19 cellular contexts compared by ENCODE assay signal in the genomic region with DNA sequence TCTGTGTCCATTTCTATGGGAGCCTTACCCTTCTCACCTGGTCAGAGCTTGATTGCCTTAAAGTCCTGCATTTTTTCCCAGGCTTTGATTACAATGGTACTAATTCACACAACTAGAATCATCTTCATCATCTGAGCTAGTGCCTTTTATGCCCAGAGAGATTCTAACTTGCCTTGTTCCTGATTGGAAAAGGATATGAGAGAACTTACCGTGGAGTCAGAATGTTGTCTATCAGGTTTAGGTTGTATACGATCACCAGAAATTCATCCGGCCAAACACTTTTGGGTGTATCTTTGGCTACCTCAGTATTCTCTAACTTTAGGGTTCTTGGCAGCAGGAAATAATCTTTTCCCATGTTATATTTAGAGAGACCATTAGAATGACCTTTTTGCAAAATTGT.
DNase-seq lines count a peak whose midpoint lies in the region; ATAC-seq lines count a peak whose summit lies in the region.
"Had no signal": no experiment of that assay in that cellular context is flagged by ENCODE, and none has a peak within 500 bp of the region (broad histone marks: within the 10 kb centered on the region; RNA-seq: fewer than 3 reads in every experiment).

No MANE protein-coding gene starts in this region.

- H2BK12ac ChIP-seq in trophoblast cell (ENCODE audit: low read length): no peak overlapping the region
- H2BK12ac ChIP-seq in neuronal stem cell (ENCODE audit: low read length): no peak overlapping the region

- no peaks in the 10 kb centered on the region for H4K20me1 ChIP-seq in Karpas-422 (ENCODE audit: insufficient read depth, low read depth, low read length)
- H4K20me1 ChIP-seq: BLaER1 treated with 17β-estradiol and CSF1 and Interleukin-3, amounts not matched to agents 10 nM and 100 nM had no signal

- H3K18ac ChIP-seq in trophoblast cell (ENCODE audit: low read length) (no peak overlapping the region), neuronal stem cell (ENCODE audit: low read length) (no peak overlapping the region)

- intact Hi-C loops in aorta (cut with DNase I): no loop called here

- WGBS in trophoblast cell (ENCODE audit: extremely low coverage, insufficient coverage, insufficient read length): no CpG with 5 or more reads among the region's 3 CpGs
- 78 to 80% methylated on average over 3 of the region's 3 CpGs for WGBS in aorta, 2 donors
- no CpG with 5 or more reads among the region's 3 CpGs for WGBS in neuronal stem cell (ENCODE audit: extremely low coverage in 2 of 2, insufficient read length in 2 of 2, insufficient replicate concordance in 1 of 2), 2 donors

- no peak overlapping the region for H4K12ac ChIP-seq in trophoblast cell (ENCODE audit: low read depth, low read length)

- H3K9me3 ChIP-seq in Karpas-422 (ENCODE audit: low read length) (no peaks in the 10 kb centered on the region), trophoblast cell (ENCODE audit: insufficient read depth, low read depth, low read length) (no peaks in the 10 kb centered on the region), aorta (ENCODE audit: control insufficient read depth, low read length) (no peaks in the 10 kb centered on the region), neuronal stem cell (replicated peaks in 1 of 2; ENCODE audit: control insufficient read depth in 2 of 2, insufficient read depth in 1 of 2, low read depth in 1 of 2, low read length in 2 of 2) (peaks cover 0 to 12% of the 10 kb centered on the region in 2 donors)

- H2BK5ac ChIP-seq in trophoblast cell (ENCODE audit: low read depth, low read length, poor library complexity) (no peak overlapping the region), neuronal stem cell (ENCODE audit: low read length) (no peak overlapping the region)

- H3K4me1 ChIP-seq in Karpas-422 (ENCODE audit: low read length) (peaks cover 65% of the 10 kb centered on the region), trophoblast cell (ENCODE audit: control insufficient read depth in 1 of 2, insufficient read depth in 2 of 2, low read length in 2 of 2) (peaks cover 3 to 18% of the 10 kb centered on the region in 2 experiments), aorta (ENCODE audit: control insufficient read depth in 1 of 2, insufficient read depth in 2 of 2, low read length in 2 of 2) (peaks cover 14 to 15% of the 10 kb centered on the region in 2 donors), neuronal stem cell (ENCODE audit: control insufficient read depth in 2 of 2, insufficient read depth in 1 of 2, low read depth in 1 of 2, low read length in 2 of 2) (peaks cover 0 to 5% of the 10 kb centered on the region in 2 donors)

- H3K4me2 ChIP-seq in Karpas-422 (ENCODE audit: low read depth, low read length, poor library complexity, severe bottlenecking) (no peak overlapping the region), trophoblast cell (ENCODE audit: low read length) (no peak overlapping the region), neuronal stem cell (ENCODE audit: insufficient read depth, low read length, poor library complexity, severe bottlenecking) (no peak overlapping the region)
- H3K4me2 ChIP-seq: BLaER1 treated with 17β-estradiol and CSF1 and Interleukin-3, amounts not matched to agents 10 nM and 100 nM had no signal

- H4K91ac ChIP-seq in trophoblast cell (ENCODE audit: low read depth, low read length) (no peak overlapping the region), neuronal stem cell (ENCODE audit: low read depth, low read length, poor library complexity) (no peak overlapping the region)

- H4K8ac ChIP-seq in trophoblast cell (ENCODE audit: low read depth, low read length) (no peak overlapping the region), neuronal stem cell (ENCODE audit: low read depth, low read length) (no peak overlapping the region)

- H3K36me3 ChIP-seq in Karpas-422 (ENCODE audit: insufficient read depth, low read length) (peaks cover 6% of the 10 kb centered on the region; the same call in 1 of the 2 replicates), trophoblast cell (ENCODE audit: control insufficient read depth in 1 of 2, insufficient read depth in 2 of 2, low read length in 2 of 2) (peaks cover 2 to 3% of the 10 kb centered on the region in 2 experiments), aorta (ENCODE audit: control insufficient read depth in 1 of 2, insufficient read depth in 2 of 2, low read length in 1 of 2) (no peaks in the 10 kb centered on the region), neuronal stem cell (replicated peaks in 1 of 2; ENCODE audit: control insufficient read depth in 2 of 2, insufficient read depth in 2 of 2, low read length in 2 of 2) (peaks cover 5 to 41% of the 10 kb centered on the region in 2 donors)

- peak; percentile 53 for ATAC-seq in esophagus mucosa
- no peak for ATAC-seq in aorta (ENCODE audit: low FRiP score)
- ATAC-seq: PC-3, SK-N-SH treated with all-trans-retinoic acid at 6 μM for 48 hours had no signal

- no peak overlapping the region for H2BK15ac ChIP-seq in neuronal stem cell (ENCODE audit: low read length)

- H3K9ac ChIP-seq in Karpas-422 (ENCODE audit: low read length) (no peak overlapping the region), trophoblast cell (ENCODE audit: low read length) (no peak overlapping the region), neuronal stem cell (ENCODE audit: low read depth, low read length, poor library complexity) (no peak overlapping the region)
- H3K9ac ChIP-seq: BLaER1 treated with 17β-estradiol and CSF1 and Interleukin-3, amounts not matched to agents 10 nM and 100 nM had no signal

- H3K27me3 ChIP-seq in Karpas-422 (ENCODE audit: low read length) (no peaks in the 10 kb centered on the region), trophoblast cell (ENCODE audit: insufficient read depth, low read length) (no peaks in the 10 kb centered on the region), aorta (ENCODE audit: control insufficient read depth in 1 of 2, insufficient read depth in 2 of 2, low read length in 1 of 2) (no peaks in the 10 kb centered on the region), neuronal stem cell (ENCODE audit: control insufficient read depth in 3 of 3, insufficient read depth in 3 of 3, low read depth in 1 of 3, low read length in 3 of 3) (no peaks in the 10 kb centered on the region)
- H3K27me3 ChIP-seq: BLaER1 treated with 17β-estradiol and CSF1 and Interleukin-3, amounts not matched to agents 10 nM and 100 nM; MG63 had no signal

- H2BK120ac ChIP-seq in trophoblast cell (ENCODE audit: insufficient read depth, low read length, poor library complexity) (peak overlapping the region; percentile 20), neuronal stem cell (ENCODE audit: low read depth, low read length) (no peak overlapping the region)

- H2AK5ac ChIP-seq in trophoblast cell (ENCODE audit: low read length): no peak overlapping the region
- no peak overlapping the region for H2AK5ac ChIP-seq in neuronal stem cell (ENCODE audit: low read depth, low read length)

- DNase-seq in Karpas-422 (no peak), trophoblast cell (peak in 1 of 2 donors; percentile 58), aorta (no peak), cerebellar cortex (ENCODE audit: low spot score) (no peak), COLO668 (lab: John Stamatoyannopoulos, UW; ENCODE audit: unreplicated experiment) (no peak), neuronal stem cell (ENCODE audit: low spot score) (no peak)
- DNase-seq: CD8-positive, alpha-beta memory T cell; DMS79 treated with DMSO at 0.1 percent for 48 hours; H9; MG63; NCI-H1092 treated with DMSO at 0.1 percent for 48 hours; NCI-H226; NCI-H524; PC-3; SIG-M5 had no signal

- H3K79me2 ChIP-seq in Karpas-422 (ENCODE audit: low read length) (peaks cover 11% of the 10 kb centered on the region), trophoblast cell (ENCODE audit: control insufficient read depth, insufficient read depth, low read length, poor library complexity) (no peaks in the 10 kb centered on the region)

- H3K79me1 ChIP-seq in trophoblast cell (ENCODE audit: low read length) (peaks cover 7% of the 10 kb centered on the region), neuronal stem cell (ENCODE audit: low read depth, low read length) (no peaks in the 10 kb centered on the region)

- H3K9me2 ChIP-seq in Karpas-422 (replicated peaks; ENCODE audit: insufficient read depth, low read length): no peaks in the 10 kb centered on the region

- H3K4ac ChIP-seq in trophoblast cell (ENCODE audit: low read depth, low read length) (no peak overlapping the region), neuronal stem cell (ENCODE audit: low read length) (no peak overlapping the region)

- no peak overlapping the region for H3K4me3 ChIP-seq in Karpas-422 (ENCODE audit: low read length)
- H3K4me3 ChIP-seq in trophoblast cell (ENCODE audit: low read depth, low read length): no peak overlapping the region
- no peak overlapping the region for H3K4me3 ChIP-seq in aorta (ENCODE audit: low read length in 2 of 2)
- no peak overlapping the region for H3K4me3 ChIP-seq in neuronal stem cell (ENCODE audit: low read length in 2 of 2)
- H3K4me3 ChIP-seq: BLaER1 treated with 17β-estradiol and CSF1 and Interleukin-3, amounts not matched to agents 10 nM and 100 nM; MG63 had no signal

- H2AFZ ChIP-seq in Karpas-422 (ENCODE audit: low read length) (no peak overlapping the region), trophoblast cell (ENCODE audit: insufficient read depth, low read length, poor library complexity) (no peak overlapping the region), neuronal stem cell (ENCODE audit: low read length) (no peak overlapping the region)

- no peak overlapping the region for H3K14ac ChIP-seq in trophoblast cell (ENCODE audit: low read length)
- H3K14ac ChIP-seq in neuronal stem cell (ENCODE audit: low read length): no peak overlapping the region

- no peak overlapping the region for H3K23ac ChIP-seq in trophoblast cell (ENCODE audit: low read length)
- no peak overlapping the region for H3K23ac ChIP-seq in neuronal stem cell (ENCODE audit: low read depth, low read length, poor library complexity)

- H3K27ac ChIP-seq in Karpas-422 (ENCODE audit: low read length) (peak overlapping the region; percentile 88), trophoblast cell (ENCODE audit: low read depth, low read length) (no peak overlapping the region), aorta (ENCODE audit: low read depth in 1 of 2, low read length in 2 of 2) (peak overlapping the region; percentile 0 to 76), neuronal stem cell (replicated peaks; ENCODE audit: low read length) (no peak overlapping the region)
- H3K27ac ChIP-seq: BLaER1 treated with 17β-estradiol and CSF1 and Interleukin-3, amounts not matched to agents 10 nM and 100 nM; RWPE1 had no signal

Comparison
In these comparisons a context has a peak if more than half of its experiments do, and no peak if none do; other contexts are left out.
1. H3K27ac ChIP-seq: peak in Karpas-422 (single experiment) and aorta (2 of 2); none in trophoblast cell (single experiment) and neuronal stem cell (single experiment).